8 cellular contexts compared by ENCODE assay signal in the genomic region with DNA sequence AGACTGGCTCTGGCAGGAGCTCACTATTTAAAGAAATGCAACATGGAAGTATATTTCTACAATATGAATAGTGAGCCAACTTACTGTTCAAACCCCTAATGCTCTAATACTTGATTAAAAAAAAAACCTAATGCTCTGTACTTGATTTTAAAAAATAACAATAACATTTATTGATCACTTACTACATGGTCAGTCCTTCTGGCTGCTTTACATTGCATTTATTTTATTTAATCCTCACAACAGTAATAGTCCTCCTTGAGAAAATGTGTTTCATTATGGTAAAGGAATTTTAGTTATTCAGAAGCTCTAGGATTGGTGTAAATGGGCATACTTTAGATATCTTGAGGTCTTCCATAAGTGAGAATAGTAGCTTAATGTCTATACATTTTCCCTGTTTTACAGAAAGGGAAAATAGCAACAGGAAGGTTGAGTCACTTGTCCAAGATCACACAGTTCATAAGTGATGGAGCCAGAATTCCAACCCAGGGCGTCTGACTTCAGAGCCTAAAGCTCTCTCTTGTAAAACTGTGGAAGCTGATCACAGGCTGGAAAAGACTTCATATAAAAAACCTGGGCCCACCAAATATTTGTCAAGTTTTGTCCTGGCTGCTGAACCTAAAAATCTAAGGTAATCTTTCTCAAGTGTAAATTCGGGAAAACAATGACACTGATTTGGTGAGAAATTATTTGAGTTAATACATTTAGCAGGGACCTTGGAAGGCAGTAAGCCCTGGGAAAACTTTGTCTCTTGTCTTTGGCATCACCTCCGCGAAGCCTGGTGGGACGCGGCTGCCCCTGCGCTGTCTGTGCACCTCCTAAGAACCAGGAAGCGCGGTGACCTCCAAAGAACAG. TPM values are rescaled to one million over a fixed set of nuclear protein-coding genes. Genes with fewer than 3 reads are reported as not detected.
A peak's percentile ranks its signal among the peaks of the same experiment; 100 is the strongest.
DNase-seq lines count a peak whose midpoint lies in the region; ATAC-seq and TF ChIP-seq lines count a peak whose summit lies in the region.

No MANE protein-coding gene starts in this region.

- WGBS in gastroesophageal sphincter (ENCODE audit: low coverage in 1 of 2), 2 donors, result 9 to 18% methylated on average over 1 to 7 of the region's 9 CpGs

- CTCF ChIA-PET in activated CD4-positive, alpha-beta T cell treated with anti-CD3 and anti-CD28 coated beads for 36 hours (lab: Charles Lee), result interaction anchor here (0.6 to 2.6 kb wide), 8 partner anchors 9 to 639 kb away, joined by 3 to 12 read pairs (median 4); no protein-coding TSS in a partner anchor

- peaks cover 10% of the 10 kb centered on the region for H3K36me3 Mint-ChIP-seq in activated CD4-positive, alpha-beta T cell treated with anti-CD3 and anti-CD28 coated beads for 36 hours (ENCODE audit: low read depth)
- no peaks in the 10 kb centered on the region for H3K36me3 Mint-ChIP-seq in progenitor cell of endocrine pancreas (ENCODE audit: insufficient read depth)

- peak overlapping the region; percentile 49 to 70 for H3K4me3 ChIP-seq in gastroesophageal sphincter

- no peak for TF ChIP-seq POLR2A in gastroesophageal sphincter (IDR thresholded peaks at IDR 0.05)

- intact Hi-C loops in activated CD4-positive, alpha-beta T cell treated with anti-CD3 and anti-CD28 coated beads for 36 hours (cut with DNase I, micrococcal nuclease), result loop anchor here (1.0 to 10.0 kb wide), 10 partner anchors 19 to 1196 kb away; a partner anchor contains a TSS

- POLR2A ChIA-PET in activated CD4-positive, alpha-beta T cell treated with anti-CD3 and anti-CD28 coated beads for 36 hours (lab: Charles Lee), result interaction anchor here (0.5 to 1.3 kb wide), 6 partner anchors 13 to 650 kb away, joined by 3 to 8 read pairs (median 5); no protein-coding TSS in a partner anchor

- no peaks in the 10 kb centered on the region for H3K36me3 ChIP-seq in gastroesophageal sphincter

- H3K9me3 Mint-ChIP-seq in activated CD4-positive, alpha-beta T cell treated with anti-CD3 and anti-CD28 coated beads for 36 hours (ENCODE audit: low read depth), result no peaks in the 10 kb centered on the region
- no peaks in the 10 kb centered on the region for H3K9me3 Mint-ChIP-seq in progenitor cell of endocrine pancreas (ENCODE audit: low read depth)

- H3K27ac ChIP-seq in VCaP (peak overlapping the region; percentile 70), gastroesophageal sphincter (peak overlapping the region in 3 of 4 donors; percentile 84 to 86 (median 85))

- peak overlapping the region; percentile 96 for H3K27ac Mint-ChIP-seq in activated CD4-positive, alpha-beta T cell treated with anti-CD3 and anti-CD28 coated beads for 36 hours
- peak overlapping the region; percentile 93 for H3K27ac Mint-ChIP-seq in progenitor cell of endocrine pancreas

- no peak for TF ChIP-seq CTCF in VCaP (conservative IDR thresholded peaks at IDR 0.05)
- TF ChIP-seq CTCF in gastroesophageal sphincter (IDR thresholded peaks at IDR 0.05), result no peak
- TF ChIP-seq CTCF in progenitor cell of endocrine pancreas (IDR thresholded peaks at IDR 0.05; ENCODE audit: unreplicated experiment), result no peak

- no peak for DNase-seq in activated CD4-positive, alpha-beta T cell treated with anti-CD3 and anti-CD28 coated beads for 36 hours
- DNase-seq in activated CD4-positive, alpha-beta T cell treated with anti-CD3 and anti-CD28 coated beads, Interleukin-2, amount 50 U/mL, for 4 hours, result no peak
- DNase-seq in progenitor cell of endocrine pancreas (ENCODE audit: low spot score, unreplicated experiment) (no peak), COLO829 (ENCODE audit: low spot score) (no peak)

- ATAC-seq in activated CD4-positive, alpha-beta T cell treated with anti-CD3 and anti-CD28 coated beads for 36 hours, result peak; percentile 1
- ATAC-seq in HG03025 (IDR thresholded peaks at IDR 0.05; ENCODE audit: low FRiP score, unreplicated experiment) (peak; percentile 13), gastroesophageal sphincter (no peak), GM18519 (IDR thresholded peaks at IDR 0.05; ENCODE audit: low FRiP score, unreplicated experiment) (no peak)

- H3K4me3 Mint-ChIP-seq in activated CD4-positive, alpha-beta T cell treated with anti-CD3 and anti-CD28 coated beads for 36 hours, result peak overlapping the region; percentile 99
- H3K4me3 Mint-ChIP-seq in progenitor cell of endocrine pancreas (ENCODE audit: low read depth), result peak overlapping the region; percentile 77

- peaks cover 46% of the 10 kb centered on the region for H3K4me1 Mint-ChIP-seq in activated CD4-positive, alpha-beta T cell treated with anti-CD3 and anti-CD28 coated beads for 36 hours
- peaks cover 18% of the 10 kb centered on the region for H3K4me1 Mint-ChIP-seq in progenitor cell of endocrine pancreas (ENCODE audit: low read depth)

- no peak for TF ChIP-seq EP300 in gastroesophageal sphincter (IDR thresholded peaks at IDR 0.05)

- no peaks in the 10 kb centered on the region for H3K27me3 Mint-ChIP-seq in activated CD4-positive, alpha-beta T cell treated with anti-CD3 and anti-CD28 coated beads for 36 hours
- H3K27me3 Mint-ChIP-seq in progenitor cell of endocrine pancreas, result no peaks in the 10 kb centered on the region

- no peaks in the 10 kb centered on the region for H3K27me3 ChIP-seq in gastroesophageal sphincter

- no peaks in the 10 kb centered on the region for H3K9me3 ChIP-seq in gastroesophageal sphincter

- H3K4me1 ChIP-seq in gastroesophageal sphincter, result peaks cover 0 to 32% (median 0%) of the 10 kb centered on the region in 3 donors

RNA-seq across cellular contexts. Expression of a gene that starts 0.9 kb away (rescaled TPM):
- 10 to 100 TPM; 54.2 to 55.3 TPM for total RNA-seq in activated CD4-positive, alpha-beta T cell treated with anti-CD3 and anti-CD28 coated beads for 36 hours
- 10 to 100 TPM in 2 of 4 donors, 1 to 10 TPM in 2; 6.0 to 19.3 (median 10.2) TPM for total RNA-seq in gastroesophageal sphincter
- total RNA-seq in progenitor cell of endocrine pancreas, result 35.6 and 41.2 TPM in 2 replicates

Comparison
In these comparisons a context has a peak if more than half of its experiments do, and no peak if none do; other contexts are left out.
1. ATAC-seq: peak in activated CD4-positive, alpha-beta T cell treated with anti-CD3 and anti-CD28 coated beads for 36 hours (single experiment) and HG03025 (single experiment); none in gastroesophageal sphincter (single experiment) and GM18519 (single experiment).